In the genomic region with DNA sequence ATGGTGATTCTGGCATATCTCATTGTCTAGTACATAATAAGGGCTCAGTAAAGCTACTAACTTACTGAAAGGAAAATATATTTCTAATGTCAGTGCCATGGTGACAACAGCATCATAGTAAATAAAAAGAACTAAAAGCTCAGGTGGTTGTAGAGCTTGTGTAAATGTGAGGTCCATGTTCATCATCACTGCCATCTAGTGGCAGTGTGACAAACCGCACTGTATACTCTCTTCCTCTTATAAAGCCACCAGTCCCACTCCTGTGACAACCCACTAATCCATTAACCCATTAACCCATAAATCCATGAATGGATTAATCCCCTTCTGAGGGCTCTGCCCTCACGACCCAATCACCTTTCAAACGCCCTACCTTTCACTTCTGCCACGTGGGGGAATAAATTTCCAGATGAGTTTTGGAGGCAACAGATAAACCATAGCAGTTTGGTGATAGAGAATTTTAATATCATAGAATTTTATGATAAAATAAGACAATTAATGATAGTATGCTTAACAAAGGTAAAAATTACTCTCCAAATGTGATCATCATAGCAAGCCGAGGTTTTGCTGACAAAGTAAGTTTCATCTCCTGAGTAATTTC, we compare ENCODE assay signal across 1 cellular context.
TF ChIP-seq lines count a peak whose summit lies in the region.

No MANE protein-coding gene starts in this region.

TF ChIP-seq in GM23338, 12 proteins besides CTCF, POLR2A, EP300 and RAD21 (continued from another document):
- TF ChIP-seq, protein P1, sequence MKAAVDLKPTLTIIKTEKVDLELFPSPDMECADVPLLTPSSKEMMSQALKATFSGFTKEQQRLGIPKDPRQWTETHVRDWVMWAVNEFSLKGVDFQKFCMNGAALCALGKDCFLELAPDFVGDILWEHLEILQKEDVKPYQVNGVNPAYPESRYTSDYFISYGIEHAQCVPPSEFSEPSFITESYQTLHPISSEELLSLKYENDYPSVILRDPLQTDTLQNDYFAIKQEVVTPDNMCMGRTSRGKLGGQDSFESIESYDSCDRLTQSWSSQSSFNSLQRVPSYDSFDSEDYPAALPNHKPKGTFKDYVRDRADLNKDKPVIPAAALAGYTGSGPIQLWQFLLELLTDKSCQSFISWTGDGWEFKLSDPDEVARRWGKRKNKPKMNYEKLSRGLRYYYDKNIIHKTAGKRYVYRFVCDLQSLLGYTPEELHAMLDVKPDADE (IDR thresholded peaks at IDR 0.05) = no peak
- TF ChIP-seq EZH2phosphoT487 (IDR thresholded peaks at IDR 0.05; ENCODE audit: unreplicated experiment) = no peak
- no peak for TF ChIP-seq CREB1 (CRISPR knock-in tag; IDR thresholded peaks at IDR 0.05; ENCODE audit: low read depth)
TF ChIP-seq in GM23338: peak in this region for 0.
